11 cellular contexts compared by ENCODE assay signal in genomic region chr22:40422558-40423245, GRCh38. TPM values are rescaled to one million over a fixed set of nuclear protein-coding genes. Genes with fewer than 3 reads are reported as not detected.
A peak's percentile ranks its signal among the peaks of the same experiment; 100 is the strongest.
DNase-seq lines count a peak whose midpoint lies in the region; ATAC-seq, FAIRE-seq and TF ChIP-seq lines count a peak whose summit lies in the region.
"Had no signal": no experiment of that assay in that cellular context is flagged by ENCODE, and none has a peak within 500 bp of the region (broad histone marks: within the 10 kb centered on the region; RNA-seq: fewer than 3 reads in every experiment).

No MANE protein-coding gene starts in this region.

- H3K36me3 Mint-ChIP-seq in CD8-positive, alpha-beta T cell, result peaks cover 87% of the 10 kb centered on the region
- H3K36me3 Mint-ChIP-seq in activated T-helper 17 cell treated with anti-CD3 and anti-CD28 coated beads, Interleukin-2, amount 50 U/mL, for 72 hours (ENCODE audit: low read depth), result peaks cover 71% of the 10 kb centered on the region

- peaks cover 42 to 85% (median 62%) of the 10 kb centered on the region in 10 experiments for H3K4me1 ChIP-seq in BLaER1 treated with 17β-estradiol and CSF1 and Interleukin-3, amounts not matched to agents 10 nM and 100 nM
- peaks cover 21% of the 10 kb centered on the region for H3K4me1 ChIP-seq in CD8-positive, alpha-beta T cell (ENCODE audit: insufficient read depth, low read length)

- no peak for ATAC-seq in CD8-positive, alpha-beta T cell
- no peak for ATAC-seq in activated T-helper 17 cell treated with anti-CD3 and anti-CD28 coated beads, Interleukin-2, amount 50 U/mL, for 72 hours (replicated peaks)

- peak overlapping the region; percentile 64 for H3K27ac Mint-ChIP-seq in CD8-positive, alpha-beta T cell
- peak overlapping the region; percentile 71 for H3K27ac Mint-ChIP-seq in activated T-helper 17 cell treated with anti-CD3 and anti-CD28 coated beads, Interleukin-2, amount 50 U/mL, for 72 hours

- H3K9ac ChIP-seq in BLaER1 treated with 17β-estradiol and CSF1 and Interleukin-3, amounts not matched to agents 10 nM and 100 nM, result peak overlapping the region in 4 of 11 experiments; percentile 1 to 41 (median 10); a peak in 3 of 22 replicates

- no peak for TF ChIP-seq CTCF in CD8-positive, alpha-beta T cell (IDR thresholded peaks at IDR 0.05)

- peaks cover 8 to 99% (median 91%) of the 10 kb centered on the region in 11 experiments; a peak in 21 of 22 replicates for H4K20me1 ChIP-seq in BLaER1 treated with 17β-estradiol and CSF1 and Interleukin-3, amounts not matched to agents 10 nM and 100 nM

- H3K4me3 ChIP-seq in BLaER1 treated with 17β-estradiol and CSF1 and Interleukin-3, amounts not matched to agents 10 nM and 100 nM, result no peak overlapping the region
- H3K4me3 ChIP-seq in CD8-positive, alpha-beta T cell (ENCODE audit: low read depth, low read length), result no peak overlapping the region
- H3K4me3 ChIP-seq: dorsolateral prefrontal cortex had no signal

- H3K36me3 ChIP-seq in BLaER1 treated with 17β-estradiol and CSF1 and Interleukin-3, amounts not matched to agents 10 nM and 100 nM, result peaks cover 91 to 99% (median 98%) of the 10 kb centered on the region in 11 experiments
- peaks cover 86% of the 10 kb centered on the region for H3K36me3 ChIP-seq in CD8-positive, alpha-beta T cell (ENCODE audit: insufficient read depth, low read length)

- CTCF ChIA-PET in CD8-positive, alpha-beta T cell (lab: Charles Lee), result interaction anchor here (0.6 kb wide), 1 partner anchor 186 kb away, joined by 3 read pairs; no protein-coding TSS in a partner anchor

- no peaks in the 10 kb centered on the region for H3K27me3 Mint-ChIP-seq in CD8-positive, alpha-beta T cell (ENCODE audit: low read depth)
- no peaks in the 10 kb centered on the region for H3K27me3 Mint-ChIP-seq in activated T-helper 17 cell treated with anti-CD3 and anti-CD28 coated beads, Interleukin-2, amount 50 U/mL, for 72 hours

- FAIRE-seq in HTR-8/SVneo (lab: Jason Lieb, UNC), result no peak

- no peaks in the 10 kb centered on the region for H3K27me3 ChIP-seq in BLaER1 treated with 17β-estradiol and CSF1 and Interleukin-3, amounts not matched to agents 10 nM and 100 nM
- no peaks in the 10 kb centered on the region for H3K27me3 ChIP-seq in CD8-positive, alpha-beta T cell (ENCODE audit: insufficient read depth, low read length)
- H3K27me3 ChIP-seq: dorsolateral prefrontal cortex had no signal

- H3K9me3 Mint-ChIP-seq in CD8-positive, alpha-beta T cell, result no peaks in the 10 kb centered on the region
- H3K9me3 Mint-ChIP-seq in activated T-helper 17 cell treated with anti-CD3 and anti-CD28 coated beads, Interleukin-2, amount 50 U/mL, for 72 hours, result no peaks in the 10 kb centered on the region
- H3K9me3 Mint-ChIP-seq: mesothelial cell of epicardium had no signal

- POLR2A ChIA-PET in CD8-positive, alpha-beta T cell (lab: Charles Lee), result no interaction called here

- intact Hi-C loops in CD8-positive, alpha-beta T cell (cut with DNase I, micrococcal nuclease), result no loop called here

- peaks cover 29% of the 10 kb centered on the region for H3K4me1 Mint-ChIP-seq in CD8-positive, alpha-beta T cell (ENCODE audit: low read depth)
- H3K4me1 Mint-ChIP-seq in activated T-helper 17 cell treated with anti-CD3 and anti-CD28 coated beads, Interleukin-2, amount 50 U/mL, for 72 hours, result peaks cover 19% of the 10 kb centered on the region
- H3K4me1 Mint-ChIP-seq: mesothelial cell of epicardium had no signal

- H3K4me3 Mint-ChIP-seq in CD8-positive, alpha-beta T cell, result no peak overlapping the region
- H3K4me3 Mint-ChIP-seq in activated T-helper 17 cell treated with anti-CD3 and anti-CD28 coated beads, Interleukin-2, amount 50 U/mL, for 72 hours, result no peak overlapping the region
- H3K4me3 Mint-ChIP-seq: mesothelial cell of epicardium had no signal

- peak overlapping the region in 2 of 11 experiments; percentile 22 to 31; a peak in 1 of 22 replicates for H3K27ac ChIP-seq in BLaER1 treated with 17β-estradiol and CSF1 and Interleukin-3, amounts not matched to agents 10 nM and 100 nM
- H3K27ac ChIP-seq in CD8-positive, alpha-beta T cell (ENCODE audit: low read depth, low read length), result no peak overlapping the region

- H3K4me2 ChIP-seq in BLaER1 treated with 17β-estradiol and CSF1 and Interleukin-3, amounts not matched to agents 10 nM and 100 nM, result peak overlapping the region in 8 of 11 experiments; percentile 5 to 78 (median 20); a peak in 10 of 22 replicates

- DNase-seq in CD8-positive, alpha-beta T cell, result no peak
- DNase-seq in myocyte (ENCODE audit: low read depth) (peak; percentile 69), COLO668 (lab: John Stamatoyannopoulos, UW; ENCODE audit: unreplicated experiment) (no peak), NCI-H1930 (lab: John Stamatoyannopoulos, UW) (no peak), cerebellum (ENCODE audit: low spot score) (no peak), HTR-8/SVneo (ENCODE audit: insufficient read length, low spot score) (no peak)
- DNase-seq: dorsolateral prefrontal cortex, NCI-H524 treated with DMSO at 0.1 percent for 48 hours had no signal

- no peaks in the 10 kb centered on the region for H3K9me3 ChIP-seq in BLaER1 treated with 17β-estradiol and CSF1 and Interleukin-3, amounts not matched to agents 10 nM and 100 nM (replicated peaks in 1 of 11)
- H3K9me3 ChIP-seq in CD8-positive, alpha-beta T cell (ENCODE audit: low read length), result no peaks in the 10 kb centered on the region

RNA-seq across cellular contexts. Expression of gene SGSM3, which starts 52.3 kb away (rescaled TPM):
- 10 to 100 TPM; 74.0 to 80.1 TPM for total RNA-seq in CD8-positive, alpha-beta T cell
- 10 to 100 TPM; 39.7 to 41.8 TPM for total RNA-seq in activated T-helper 17 cell treated with anti-CD3 and anti-CD28 coated beads, Interleukin-2, amount 50 U/mL, for 72 hours
- total RNA-seq in myocyte (142 and 170 TPM in 2 replicates), cerebellum (32.7 TPM)
- 94.5 TPM for polyA plus RNA-seq in myocyte (2012)
